In genomic region chr11:72786305-72787261, GRCh38 we compare ENCODE assay signal across 9 cellular contexts. TPM values are rescaled to one million over a fixed set of nuclear protein-coding genes. Genes with fewer than 3 reads are reported as not detected.
DNase-seq lines count a peak whose midpoint lies in the region; ATAC-seq, FAIRE-seq and TF ChIP-seq lines count a peak whose summit lies in the region.
"Had no signal": no experiment of that assay in that cellular context is flagged by ENCODE, and none has a peak within 500 bp of the region (broad histone marks: within the 10 kb centered on the region; RNA-seq: fewer than 3 reads in every experiment).

No MANE protein-coding gene starts in this region.

- no peaks in the 10 kb centered on the region for H3K27me3 Mint-ChIP-seq in type B pancreatic cell

- peak overlapping the region; percentile 95 for H3K27ac Mint-ChIP-seq in type B pancreatic cell

- FAIRE-seq in H54 (lab: Jason Lieb, UNC), result no peak

- intact Hi-C loops in Right ventricle myocardium inferior (cut with DNase I), result no loop called here
- intact Hi-C loops in Right ventricle myocardium superior (cut with DNase I), result no loop called here
- intact Hi-C loops in left colon (cut with DNase I, micrococcal nuclease), result no loop called here

- no peaks in the 10 kb centered on the region for H3K36me3 Mint-ChIP-seq in type B pancreatic cell

- peak overlapping the region; percentile 23 for H3K4me3 Mint-ChIP-seq in type B pancreatic cell

- ATAC-seq in Right ventricle myocardium inferior (peak; percentile 33), Right ventricle myocardium superior (ENCODE audit: poor library complexity) (no peak), left colon (peak; percentile 66)

- no peak for DNase-seq in Right ventricle myocardium inferior (ENCODE audit: missing footprints)
- DNase-seq in Right ventricle myocardium superior, result no peak
- peak; percentile 82 for DNase-seq in NCI-H345 treated with DMSO at 0.1 percent for 48 hours (lab: John Stamatoyannopoulos, UW; ENCODE audit: unreplicated experiment)
- peak; percentile 78 to 93 for DNase-seq in left colon
- no peak for DNase-seq in type B pancreatic cell (ENCODE audit: extremely low spot score, unreplicated experiment)
- no peak for DNase-seq in H54 (ENCODE audit: insufficient read length, low spot score)
- DNase-seq in C1 segment of cervical spinal cord (lab: John Stamatoyannopoulos, UW), result no peak
- no peak for DNase-seq in NCI-H2171 (lab: John Stamatoyannopoulos, UW)
- DNase-seq: NCI-H446 treated with DMSO at 0.1 percent for 48 hours had no signal

- no peak for TF ChIP-seq POLR2A in H54 (IDR thresholded peaks at IDR 0.05; ENCODE audit: low read depth, low read length)

- H3K9me3 Mint-ChIP-seq in type B pancreatic cell, result no peaks in the 10 kb centered on the region

- H3K4me1 Mint-ChIP-seq in type B pancreatic cell (ENCODE audit: unreplicated experiment), result peaks cover 24% of the 10 kb centered on the region

- no peak for TF ChIP-seq CTCF in type B pancreatic cell (conservative IDR thresholded peaks at IDR 0.05)

RNA-seq across cellular contexts. Expression of gene STARD10, which starts 7.3 kb away (rescaled TPM):
- total RNA-seq in Right ventricle myocardium inferior, result 114 TPM
- total RNA-seq in Right ventricle myocardium superior, result 117 TPM
- 100 to 1,000 TPM; 417 to 464 TPM for total RNA-seq in left colon
- 170 and 313 TPM in 2 replicates for total RNA-seq in type B pancreatic cell (ENCODE audit: low replicate concordance)

RNA-seq across cellular contexts. Expression of gene ATG16L2, which starts 27.6 kb away (rescaled TPM):
- 16.5 TPM for total RNA-seq in Right ventricle myocardium inferior
- 16.8 TPM for total RNA-seq in Right ventricle myocardium superior
- total RNA-seq in left colon, result 10 to 100 TPM; 44.4 to 54.2 TPM
- total RNA-seq in type B pancreatic cell (ENCODE audit: low replicate concordance), result 26.3 and 29.5 TPM in 2 replicates

RNA-seq across cellular contexts. Expression of gene ARAP1, which starts 34.4 kb away (rescaled TPM):
- total RNA-seq in Right ventricle myocardium inferior, result 55.2 TPM
- 58.0 TPM for total RNA-seq in Right ventricle myocardium superior
- total RNA-seq in left colon, result 10 to 100 TPM; 62.5 to 69.1 TPM
- total RNA-seq in type B pancreatic cell (ENCODE audit: low replicate concordance), result 80.5 and 149 TPM in 2 replicates

Comparison
In these comparisons a context has a peak if more than half of its experiments do, and no peak if none do; other contexts are left out.
1. DNase-seq: peak in NCI-H345 treated with DMSO at 0.1 percent for 48 hours (single experiment) and left colon (2 of 2); none in Right ventricle myocardium inferior (single experiment), Right ventricle myocardium superior (single experiment), type B pancreatic cell (single experiment), H54 (single experiment), C1 segment of cervical spinal cord (0 of 14) and NCI-H2171 (single experiment).